Comparison of ENCODE assay signal across 18 cellular contexts in the genomic region with DNA sequence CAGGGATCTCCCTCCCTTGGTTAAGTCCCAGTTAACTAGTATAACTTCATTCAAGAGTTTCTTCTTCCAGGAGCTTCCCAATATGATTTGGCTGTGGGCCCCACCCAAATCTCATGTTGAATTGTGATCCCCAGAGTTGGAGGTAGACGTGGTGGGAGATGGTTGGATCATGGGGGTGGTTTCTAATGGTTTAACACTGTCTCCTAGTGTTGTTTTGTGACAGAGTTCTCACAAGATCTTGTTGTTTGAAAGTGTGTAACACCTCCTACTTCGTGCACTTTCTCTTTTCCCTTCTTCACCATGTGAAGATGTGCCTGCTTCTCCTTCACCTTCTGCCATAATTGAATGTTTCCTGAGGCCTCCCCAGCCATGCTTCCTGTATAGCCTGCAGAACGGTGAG.
DNase-seq lines count a peak whose midpoint lies in the region; ATAC-seq, FAIRE-seq and TF ChIP-seq lines count a peak whose summit lies in the region.
"Had no signal": no experiment of that assay in that cellular context is flagged by ENCODE, and none has a peak within 500 bp of the region (broad histone marks: within the 10 kb centered on the region; RNA-seq: fewer than 3 reads in every experiment).

No MANE protein-coding gene starts in this region.

- no peaks in the 10 kb centered on the region for H3K9me3 ChIP-seq in CD8-positive, alpha-beta T cell (ENCODE audit: low read length)
- no peaks in the 10 kb centered on the region for H3K9me3 ChIP-seq in pancreas
- no peaks in the 10 kb centered on the region for H3K9me3 ChIP-seq in GM23248 (ENCODE audit: low read depth)
- H3K9me3 ChIP-seq: right atrium auricular region, SJSA1 had no signal

- H3K27me3 ChIP-seq in CD8-positive, alpha-beta T cell (ENCODE audit: insufficient read depth, low read length) = no peaks in the 10 kb centered on the region
- H3K27me3 ChIP-seq in pancreas (no peaks in the 10 kb centered on the region), GM23248 (replicated peaks; ENCODE audit: insufficient read depth) (no peaks in the 10 kb centered on the region)
- H3K27me3 ChIP-seq: right atrium auricular region, SJSA1 had no signal

- ATAC-seq in CD8-positive, alpha-beta T cell = no peak
- no peak for ATAC-seq in naive thymus-derived CD8-positive, alpha-beta T cell
- ATAC-seq in pancreas = no peak

- CTCF ChIA-PET in CD8-positive, alpha-beta T cell (lab: Charles Lee) = interaction anchor here (0.8 to 2.1 kb wide), 6 partner anchors 9 to 304 kb away, joined by 3 to 8 read pairs (median 4); no protein-coding TSS in a partner anchor

- H3K4me3 Mint-ChIP-seq in CD8-positive, alpha-beta T cell = peak overlapping the region; percentile 35
- H3K4me3 Mint-ChIP-seq in activated T-helper 1 cell treated with anti-CD3 and anti-CD28 coated beads, Interleukin-12 subunit alpha, Interleukin-12 subunit beta, Interleukin-2, Interleukin-4 antibody, amounts not matched to agents 30 ng/mL and 10 ng/mL and 1 ng/mL, durations not matched to agents 14 hours and 24 hours and 36 hours = peak overlapping the region; percentile 56
- peak overlapping the region in 9 of 10 donors; percentile 29 to 73 (median 53) for H3K4me3 Mint-ChIP-seq in naive thymus-derived CD8-positive, alpha-beta T cell

- no peak for FAIRE-seq in pancreas (lab: Jason Lieb, UNC)
- FAIRE-seq: TTC549 had no signal

- no peaks in the 10 kb centered on the region for H3K9me2 ChIP-seq in GM23248 (ENCODE audit: insufficient read depth)

- H3K9ac ChIP-seq in GM23248 = no peak overlapping the region

- peaks cover 34% of the 10 kb centered on the region for H3F3A ChIP-seq in GM23248 (ENCODE audit: insufficient read depth)

- POLR2A ChIA-PET in CD8-positive, alpha-beta T cell (lab: Charles Lee) = interaction anchor here (1.5 to 1.7 kb wide), 2 partner anchors 18 to 103 kb away, joined by 4 to 5 read pairs; no protein-coding TSS in a partner anchor
- POLR2A ChIA-PET in naive thymus-derived CD8-positive, alpha-beta T cell (lab: Charles Lee) = no interaction called here

- no peaks in the 10 kb centered on the region for H3K27me3 Mint-ChIP-seq in CD8-positive, alpha-beta T cell (ENCODE audit: low read depth)
- H3K27me3 Mint-ChIP-seq in activated T-helper 1 cell treated with anti-CD3 and anti-CD28 coated beads, Interleukin-12 subunit alpha, Interleukin-12 subunit beta, Interleukin-2, Interleukin-4 antibody, amounts not matched to agents 30 ng/mL and 10 ng/mL and 1 ng/mL, durations not matched to agents 14 hours and 24 hours and 36 hours (ENCODE audit: insufficient read depth) = no peaks in the 10 kb centered on the region
- no peaks in the 10 kb centered on the region for H3K27me3 Mint-ChIP-seq in naive thymus-derived CD8-positive, alpha-beta T cell

- peaks cover 51% of the 10 kb centered on the region for H3K4me1 Mint-ChIP-seq in CD8-positive, alpha-beta T cell (ENCODE audit: low read depth)
- peaks cover 93% of the 10 kb centered on the region for H3K4me1 Mint-ChIP-seq in activated T-helper 1 cell treated with anti-CD3 and anti-CD28 coated beads, Interleukin-12 subunit alpha, Interleukin-12 subunit beta, Interleukin-2, Interleukin-4 antibody, amounts not matched to agents 30 ng/mL and 10 ng/mL and 1 ng/mL, durations not matched to agents 14 hours and 24 hours and 36 hours (ENCODE audit: low read depth)
- H3K4me1 Mint-ChIP-seq in naive thymus-derived CD8-positive, alpha-beta T cell = peaks cover 27 to 55% (median 48%) of the 10 kb centered on the region in 4 donors

- no peak overlapping the region for H3K27ac ChIP-seq in CD8-positive, alpha-beta T cell (ENCODE audit: low read depth, low read length)
- H3K27ac ChIP-seq in pancreas = no peak overlapping the region
- no peak overlapping the region for H3K27ac ChIP-seq in GM23248
- H3K27ac ChIP-seq: HL-60, right atrium auricular region, SJSA1 had no signal

- peak overlapping the region; percentile 17 for H3K4me3 ChIP-seq in CD8-positive, alpha-beta T cell (ENCODE audit: low read depth, low read length)
- H3K4me3 ChIP-seq in pancreas = no peak overlapping the region
- H3K4me3 ChIP-seq in GM23248 = no peak overlapping the region
- H3K4me3 ChIP-seq: right atrium auricular region, SJSA1 had no signal

- in situ Hi-C loops in GM13976 (cut with MboI; ENCODE audit: low sequenced_read_pairs, unreplicated experiment) = no loop called here
- in situ Hi-C loops in GM23248 (cut with MboI) = no loop called here

- WGBS in pancreas, 2 donors = 90 to 94% methylated on average over 3 of the region's 3 CpGs
- 84 to 90% methylated on average over 3 of the region's 3 CpGs for WGBS in GM23248 (ENCODE audit: low coverage in 1 of 2, low lambda C conversion rate in 2 of 2, missing lambda C conversion rate in 2 of 2), 2 experiments

- H3K36me3 ChIP-seq in CD8-positive, alpha-beta T cell (ENCODE audit: insufficient read depth, low read length) = no peaks in the 10 kb centered on the region
- H3K36me3 ChIP-seq in pancreas (no peaks in the 10 kb centered on the region), GM23248 (ENCODE audit: low read depth) (no peaks in the 10 kb centered on the region)
- H3K36me3 ChIP-seq: right atrium auricular region, SJSA1 had no signal

- H3K4me1 ChIP-seq in CD8-positive, alpha-beta T cell (ENCODE audit: insufficient read depth, low read length) = peaks cover 38% of the 10 kb centered on the region
- H3K4me1 ChIP-seq in pancreas = peaks cover 0 to 7% (median 0%) of the 10 kb centered on the region in 3 donors
- H3K4me1 ChIP-seq in GM23248 (ENCODE audit: insufficient read depth) = peaks cover 50% of the 10 kb centered on the region

- no peak overlapping the region for H3K4me2 ChIP-seq in GM23248 (ENCODE audit: unreplicated experiment)

- DNase-seq in CD8-positive, alpha-beta T cell = no peak
- DNase-seq in GM13976 (ENCODE audit: low spot score) = no peak
- no peak for DNase-seq in activated T-helper 1 cell treated with anti-CD3 and anti-CD28 coated beads, Interleukin-12 subunit alpha, Interleukin-12 subunit beta, Interleukin-2, Interleukin-4 antibody, amounts not matched to agents 30 ng/mL and 10 ng/mL and 1 ng/mL, durations not matched to agents 14 hours and 24 hours and 36 hours (ENCODE audit: low spot score)
- no peak for DNase-seq in naive thymus-derived CD8-positive, alpha-beta T cell
- DNase-seq in pancreas = no peak
- no peak for DNase-seq in dermis blood vessel endothelial cell
- no peak for DNase-seq in GM23248
- DNase-seq in NCI-H82 treated with DMSO at 0.1 percent for 48 hours (lab: John Stamatoyannopoulos, UW; ENCODE audit: unreplicated experiment) = no peak
- DNase-seq: AML-193, KG1, mesendoderm, NCI-H1092, NCI-H526 treated with DMSO at 0.1 percent for 48 hours, substantia nigra had no signal

- no peaks in the 10 kb centered on the region for H3K36me3 Mint-ChIP-seq in CD8-positive, alpha-beta T cell
- peaks cover 34% of the 10 kb centered on the region for H3K36me3 Mint-ChIP-seq in activated T-helper 1 cell treated with anti-CD3 and anti-CD28 coated beads, Interleukin-12 subunit alpha, Interleukin-12 subunit beta, Interleukin-2, Interleukin-4 antibody, amounts not matched to agents 30 ng/mL and 10 ng/mL and 1 ng/mL, durations not matched to agents 14 hours and 24 hours and 36 hours (ENCODE audit: low read depth)
- H3K36me3 Mint-ChIP-seq in naive thymus-derived CD8-positive, alpha-beta T cell = no peaks in the 10 kb centered on the region

- intact Hi-C loops in CD8-positive, alpha-beta T cell (cut with DNase I, micrococcal nuclease) = loop anchor here in 1 of 2 experiments (10.0 kb wide), 1 partner anchor 260 kb away; the partner anchor contains the start of gene JUN
- intact Hi-C loops in activated T-helper 1 cell treated with anti-CD3 and anti-CD28 coated beads, Interleukin-12 subunit alpha, Interleukin-12 subunit beta, Interleukin-2, Interleukin-4 antibody, amounts not matched to agents 30 ng/mL and 10 ng/mL and 1 ng/mL, durations not matched to agents 14 hours and 24 hours and 36 hours (cut with micrococcal nuclease) = loop anchor here (10.0 kb wide), 1 partner anchor 500 kb away; the partner anchor contains the start of gene OMA1
- intact Hi-C loops in pancreas (cut with DNase I) = loop anchor here in 1 of 3 donors (10.0 kb wide), 1 partner anchor 60 kb away; no protein-coding TSS in a partner anchor

- H3K79me2 ChIP-seq in GM23248 (ENCODE audit: insufficient read depth) = no peaks in the 10 kb centered on the region

- no peaks in the 10 kb centered on the region for H3K9me3 Mint-ChIP-seq in CD8-positive, alpha-beta T cell
- H3K9me3 Mint-ChIP-seq in activated T-helper 1 cell treated with anti-CD3 and anti-CD28 coated beads, Interleukin-12 subunit alpha, Interleukin-12 subunit beta, Interleukin-2, Interleukin-4 antibody, amounts not matched to agents 30 ng/mL and 10 ng/mL and 1 ng/mL, durations not matched to agents 14 hours and 24 hours and 36 hours = peaks cover 29% of the 10 kb centered on the region
- H3K9me3 Mint-ChIP-seq in naive thymus-derived CD8-positive, alpha-beta T cell = no peaks in the 10 kb centered on the region

- no peaks in the 10 kb centered on the region for H4K20me1 ChIP-seq in GM23248 (ENCODE audit: insufficient read depth)

- no peak for TF ChIP-seq CTCF in CD8-positive, alpha-beta T cell (IDR thresholded peaks at IDR 0.05)
- TF ChIP-seq CTCF in GM13976 (IDR thresholded peaks at IDR 0.05; ENCODE audit: borderline replicate concordance, control extremely low read depth, extremely low read depth, insufficient read depth, missing control alignments) = peak; percentile 14
- TF ChIP-seq CTCF in pancreas (IDR thresholded peaks at IDR 0.05) = no peak

- no peak overlapping the region for H2AFZ ChIP-seq in GM23248

- peak overlapping the region; percentile 73 for H3K27ac Mint-ChIP-seq in CD8-positive, alpha-beta T cell
- peak overlapping the region; percentile 71 for H3K27ac Mint-ChIP-seq in activated T-helper 1 cell treated with anti-CD3 and anti-CD28 coated beads, Interleukin-12 subunit alpha, Interleukin-12 subunit beta, Interleukin-2, Interleukin-4 antibody, amounts not matched to agents 30 ng/mL and 10 ng/mL and 1 ng/mL, durations not matched to agents 14 hours and 24 hours and 36 hours
- H3K27ac Mint-ChIP-seq in naive thymus-derived CD8-positive, alpha-beta T cell = peak overlapping the region; percentile 2 to 83 (median 67)
